Comparison of ENCODE assay signal across 2 cellular contexts in genomic region chr11:77108436-77108835, GRCh38.
TF ChIP-seq lines count a peak whose summit lies in the region.

No MANE protein-coding gene starts in this region.

TF ChIP-seq in SK-N-SH, 30 proteins besides CTCF, POLR2A, EP300 and RAD21:
- TF ChIP-seq ELF1 (IDR thresholded peaks at IDR 0.05) = no peak
- TF ChIP-seq YY1 (IDR thresholded peaks at IDR 0.05; ENCODE audit: low read depth) = no peak
- no peak for TF ChIP-seq PBX3 (IDR thresholded peaks at IDR 0.05)
- no peak for TF ChIP-seq NRF1 (IDR thresholded peaks at IDR 0.05; ENCODE audit: low read depth, low read length)
- TF ChIP-seq REST (IDR thresholded peaks at IDR 0.05; ENCODE audit: low read depth, low read length) = no peak
- TF ChIP-seq SMC3 (IDR thresholded peaks at IDR 0.05; ENCODE audit: low read depth, low read length) = no peak
- no peak for TF ChIP-seq CHD2 (IDR thresholded peaks at IDR 0.05; ENCODE audit: low read length, partially characterized antibody)
- TF ChIP-seq MEF2A (IDR thresholded peaks at IDR 0.05; ENCODE audit: borderline replicate concordance, low read depth) = no peak
- TF ChIP-seq MAX (IDR thresholded peaks at IDR 0.05; ENCODE audit: low read depth) = no peak
- TF ChIP-seq TAF1 (IDR thresholded peaks at IDR 0.05; ENCODE audit: borderline replicate concordance, low read depth, low read length) = no peak
- no peak for TF ChIP-seq EZH2phosphoT487 (IDR thresholded peaks at IDR 0.05; ENCODE audit: borderline replicate concordance, low read depth)

TF ChIP-seq in SK-N-SH treated with all-trans-retinoic acid at 6 μM for 48 hours, 23 proteins besides CTCF, POLR2A, EP300 and RAD21:
- TF ChIP-seq RARB (CRISPR knock-in tag; IDR thresholded peaks at IDR 0.05) (no peak), GLIS3 (CRISPR knock-in tag; IDR thresholded peaks at IDR 0.05) (no peak), TSHZ2 (CRISPR knock-in tag; IDR thresholded peaks at IDR 0.05) (no peak), ZNF70 (CRISPR knock-in tag; IDR thresholded peaks at IDR 0.05) (no peak), ZFP3 (CRISPR knock-in tag; IDR thresholded peaks at IDR 0.05) (no peak), SNAI2 (CRISPR knock-in tag; IDR thresholded peaks at IDR 0.05) (no peak), ZC3H10 (CRISPR knock-in tag; IDR thresholded peaks at IDR 0.05) (no peak), CSDC2 (CRISPR knock-in tag; IDR thresholded peaks at IDR 0.05) (no peak), CREB5 (CRISPR knock-in tag; IDR thresholded peaks at IDR 0.05; ENCODE audit: low read depth) (no peak), TOX (CRISPR knock-in tag; IDR thresholded peaks at IDR 0.05; ENCODE audit: borderline replicate concordance) (no peak), ZNF8 (CRISPR knock-in tag; IDR thresholded peaks at IDR 0.05) (no peak), ARNTL (CRISPR knock-in tag; IDR thresholded peaks at IDR 0.05; ENCODE audit: borderline replicate concordance, low read depth) (no peak), ZFP30 (CRISPR knock-in tag; IDR thresholded peaks at IDR 0.05) (no peak), TCF4 (CRISPR knock-in tag; IDR thresholded peaks at IDR 0.05; ENCODE audit: borderline replicate concordance) (no peak)
